Comparison of ENCODE assay signal across 8 cellular contexts in genomic region chr5:131488463-131488862, GRCh38.
DNase-seq lines count a peak whose midpoint lies in the region; ATAC-seq lines count a peak whose summit lies in the region.

No MANE protein-coding gene starts in this region.

- H3K27me3 ChIP-seq in H7 (ENCODE audit: control insufficient read depth, insufficient read depth, low read length) = no peaks in the 10 kb centered on the region

- no peak overlapping the region for H3K4me3 ChIP-seq in H7 (ENCODE audit: insufficient read depth, low read depth, low read length)

- in situ Hi-C loops in KBM-7 (cut with MboI; ENCODE audit: low pct_unique_long_range_greater_than_20kb, low sequenced_read_pairs) = no loop called here

- H3K36me3 ChIP-seq in H7 (replicated peaks; ENCODE audit: control insufficient read depth, insufficient read depth, low read length) = peaks cover 1% of the 10 kb centered on the region; the same call in 1 of the 2 replicates

- DNase-seq in KBM-7 = peak; percentile 55
- peak; percentile 48 for DNase-seq in globus pallidus (ENCODE audit: low spot score)
- no peak for DNase-seq in midbrain (lab: John Stamatoyannopoulos, UW)
- DNase-seq in NCI-H2196 treated with DMSO at 0.1 percent for 48 hours (lab: John Stamatoyannopoulos, UW; ENCODE audit: unreplicated experiment) = no peak
- DNase-seq in cortex of kidney (lab: John Stamatoyannopoulos, UW) = no peak
- DNase-seq in H7 = no peak

- ATAC-seq in GM18499 (IDR thresholded peaks at IDR 0.05; ENCODE audit: insufficient read depth, unreplicated experiment) (peak; percentile 92), GM21576 (IDR thresholded peaks at IDR 0.05; ENCODE audit: unreplicated experiment) (peak; percentile 89)

Comparison
In these comparisons a context has a peak if more than half of its experiments do, and no peak if none do; other contexts are left out.
1. DNase-seq: peak in KBM-7 (single experiment) and globus pallidus (single experiment); none in midbrain (single experiment), NCI-H2196 treated with DMSO at 0.1 percent for 48 hours (single experiment), cortex of kidney (single experiment) and H7 (single experiment).